20 cellular contexts compared by ENCODE assay signal in the genomic region with DNA sequence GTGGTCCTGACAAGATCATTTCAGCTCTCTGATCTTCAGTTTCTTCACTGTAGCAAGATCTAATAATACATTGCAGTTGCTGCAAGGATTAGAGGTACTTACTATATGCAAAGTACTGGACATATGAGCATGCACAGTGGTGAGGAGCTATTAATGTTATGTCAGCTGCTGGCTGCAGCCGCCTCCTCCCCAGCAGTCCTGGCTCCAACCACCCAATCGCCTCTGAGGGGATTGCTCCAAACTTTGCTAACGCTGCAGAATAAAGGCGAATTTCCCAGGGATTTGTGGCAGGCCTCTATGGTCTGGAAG.
DNase-seq lines count a peak whose midpoint lies in the region; ATAC-seq lines count a peak whose summit lies in the region.
"Had no signal": no experiment of that assay in that cellular context is flagged by ENCODE, and none has a peak within 500 bp of the region (broad histone marks: within the 10 kb centered on the region; RNA-seq: fewer than 3 reads in every experiment).

No MANE protein-coding gene starts in this region.

- H3K4me3 ChIP-seq in skeletal muscle cell (ENCODE audit: low read depth, low read length), result no peak overlapping the region
- H3K4me3 ChIP-seq: BLaER1 treated with 17β-estradiol and CSF1 and Interleukin-3, amounts not matched to agents 10 nM and 100 nM; lung; prostate gland had no signal

- DNase-seq in NCI-H187 (lab: John Stamatoyannopoulos, UW) (peak; percentile 21 to 77), NCI-H187 treated with DMSO at 0.1 percent for 48 hours (lab: John Stamatoyannopoulos, UW) (no peak), SHP77 (lab: John Stamatoyannopoulos, UW) (peak; percentile 27 to 46), iris pigment epithelial cell (ENCODE audit: low read depth) (peak; percentile 21), skeletal muscle cell (ENCODE audit: low read depth) (peak; percentile 59), cerebellar cortex (ENCODE audit: low spot score) (no peak)
- no peak for DNase-seq in activated effector memory CD4-positive, alpha-beta T cell treated with anti-CD3 and anti-CD28 coated beads, Interleukin-2, amount 50 U/mL, for 16 hours
- DNase-seq: activated CD8-positive, alpha-beta T cell treated with anti-CD3 and anti-CD28 coated beads for 36 hours; activated T-cell treated with anti-CD3 and anti-CD28 coated beads, Interleukin-2, amount 50 U/mL, for 24 hours; dermis blood vessel endothelial cell; KBM-7; NCI-H1048; stimulated activated naive CD4-positive, alpha-beta T cell treated with Interleukin-2 at 50 U/mL for 16 hours; trophoblast cell had no signal

- ATAC-seq in HG02642 (IDR thresholded peaks at IDR 0.05; ENCODE audit: poor library complexity, unreplicated experiment), result no peak
- ATAC-seq: activated CD8-positive, alpha-beta T cell treated with anti-CD3 and anti-CD28 coated beads for 36 hours; HCT116; naive thymus-derived CD8-positive, alpha-beta T cell had no signal

Comparison
In these comparisons a context has a peak if more than half of its experiments do, and no peak if none do; other contexts are left out.
1. DNase-seq: peak in NCI-H187 (2 of 2), SHP77 (2 of 2), iris pigment epithelial cell (single experiment) and skeletal muscle cell (single experiment); none in NCI-H187 treated with DMSO at 0.1 percent for 48 hours (single experiment), activated effector memory CD4-positive, alpha-beta T cell treated with anti-CD3 and anti-CD28 coated beads, Interleukin-2, amount 50 U/mL, for 16 hours (single experiment) and cerebellar cortex (single experiment).